Comparison of ENCODE assay signal across 12 cellular contexts in genomic region chr7:66939325-66939724, GRCh38.
"Had no signal": no experiment of that assay in that cellular context is flagged by ENCODE, and none has a peak within 500 bp of the region (broad histone marks: within the 10 kb centered on the region; RNA-seq: fewer than 3 reads in every experiment).

No MANE protein-coding gene starts in this region.

- H3K9me3 Mint-ChIP-seq: activated T-helper 2 cell treated with anti-CD3 and anti-CD28 coated beads, Interferon-gamma antibody, Interleukin-2, Interleukin-4, amounts not matched to agents 10 μg/mL and 5 μg/mL and 100 μg/mL, durations not matched to agents 14 hours and 24 hours and 36 hours; stimulated activated naive CD8-positive, alpha-beta T cell treated with anti-CD3 and anti-CD28 coated beads, Interleukin-15, Interleukin-2, amounts not matched to agents 100 ng/mL and 50 ng/mL, for 24 hours; WTC11 had no signal

- H3K27ac ChIP-seq: lower lobe of right lung, thyroid gland, uterus had no signal

- H3K4me1 Mint-ChIP-seq: nephron, WTC11 had no signal

- H3K27me3 Mint-ChIP-seq: activated naive CD8-positive, alpha-beta T cell treated with anti-CD3 and anti-CD28 coated beads for 36 hours; stimulated activated naive CD8-positive, alpha-beta T cell treated with anti-CD3 and anti-CD28 coated beads, Interleukin-15, Interleukin-2, amounts not matched to agents 100 ng/mL and 50 ng/mL, for 24 hours had no signal

- H3K4me3 ChIP-seq: lower lobe of right lung, thyroid gland, uterus had no signal

- H3K27me3 ChIP-seq: thyroid gland, uterus had no signal

- DNase-seq: activated CD4-positive, alpha-beta T cell treated with anti-CD3 and anti-CD28 coated beads, Interleukin-2, amount 50 U/mL, for 48 hours; activated naive CD8-positive, alpha-beta T cell treated with anti-CD3 and anti-CD28 coated beads for 36 hours; anterior cingulate cortex; dermis blood vessel endothelial cell; lower lobe of right lung; stimulated activated CD4-positive, alpha-beta T cell treated with anti-CD3 and anti-CD28 coated beads, Interleukin-2, amount 100 ng/mL, for 48 hours; thyroid gland; uterus had no signal

- H3K27ac Mint-ChIP-seq: activated naive CD8-positive, alpha-beta T cell treated with anti-CD3 and anti-CD28 coated beads for 36 hours; activated T-helper 2 cell treated with anti-CD3 and anti-CD28 coated beads, Interferon-gamma antibody, Interleukin-2, Interleukin-4, amounts not matched to agents 10 μg/mL and 5 μg/mL and 100 μg/mL, durations not matched to agents 14 hours and 24 hours and 36 hours; nephron; stimulated activated naive CD8-positive, alpha-beta T cell treated with anti-CD3 and anti-CD28 coated beads, Interleukin-15, Interleukin-2, amounts not matched to agents 100 ng/mL and 50 ng/mL, for 24 hours had no signal

- H3K36me3 ChIP-seq: uterus had no signal

- H3K9me3 ChIP-seq: lower lobe of right lung, thyroid gland, uterus had no signal

- H3K4me1 ChIP-seq: thyroid gland, uterus had no signal

- H3K4me3 Mint-ChIP-seq: activated naive CD8-positive, alpha-beta T cell treated with anti-CD3 and anti-CD28 coated beads for 36 hours; nephron; stimulated activated naive CD8-positive, alpha-beta T cell treated with anti-CD3 and anti-CD28 coated beads, Interleukin-15, Interleukin-2, amounts not matched to agents 100 ng/mL and 50 ng/mL, for 24 hours; WTC11 had no signal

- ATAC-seq: lower lobe of right lung, WTC11 had no signal
